22 cellular contexts compared by ENCODE assay signal in genomic region chr1:6688757-6689156, GRCh38. TPM values are rescaled to one million over a fixed set of nuclear protein-coding genes. Genes with fewer than 3 reads are reported as not detected.
DNase-seq lines count a peak whose midpoint lies in the region; ATAC-seq and TF ChIP-seq lines count a peak whose summit lies in the region.
"Had no signal": no experiment of that assay in that cellular context is flagged by ENCODE, and none has a peak within 500 bp of the region (broad histone marks: within the 10 kb centered on the region; RNA-seq: fewer than 3 reads in every experiment).

No MANE protein-coding gene starts in this region.

- peak; percentile 48 for DNase-seq in ELR (ENCODE audit: low read depth)
- DNase-seq in MG63, result peak; percentile 19
- no peak for DNase-seq in adrenal gland
- DNase-seq in iris pigment epithelial cell (ENCODE audit: low read depth), result peak; percentile 79
- DNase-seq in SIG-M5 treated with dmso at 0.1 percent for 504 hours (lab: John Stamatoyannopoulos, UW; ENCODE audit: unreplicated experiment), result no peak
- DNase-seq: activated naive CD8-positive, alpha-beta T cell treated with anti-CD3 and anti-CD28 coated beads, Interleukin-2, amount 50 U/mL, for 24 hours; caudate nucleus; CD4-positive, alpha-beta memory T cell; effector CD4-positive, alpha-beta T cell; head of caudate nucleus; left ventricle myocardium superior; NCI-H187 treated with DMSO at 0.1 percent for 48 hours; NCI-H345; NK-92 treated with Interleukin-12 subunit alpha and Interleukin-12 subunit beta, amount 100 ng/mL, for 24 hours; stimulated activated CD4-positive, alpha-beta T cell treated with anti-CD3 and anti-CD28 coated beads, Interleukin-1b, Interleukin-23, amount 100 ng/mL, for 48 hours; stomach; SW 1271; upper lobe of left lung had no signal

- H3K9me3 ChIP-seq in MG63 (no peaks in the 10 kb centered on the region), adrenal gland (replicated peaks in 1 of 3) (no peaks in the 10 kb centered on the region)
- H3K9me3 ChIP-seq: stomach, upper lobe of left lung had no signal

- TF ChIP-seq POLR2A in adrenal gland (IDR thresholded peaks at IDR 0.05), result no peak

- intact Hi-C loops in adrenal gland (cut with DNase I), result no loop called here

- ATAC-seq in GM18907 (IDR thresholded peaks at IDR 0.05; ENCODE audit: unreplicated experiment) (no peak), HG03520 (IDR thresholded peaks at IDR 0.05; ENCODE audit: unreplicated experiment) (no peak), esophagus mucosa (no peak)
- ATAC-seq: activated naive CD8-positive, alpha-beta T cell treated with anti-CD3 and anti-CD28 coated beads, Interleukin-2, amount 50 U/mL, for 24 hours; left ventricle myocardium superior had no signal

- no peak for TF ChIP-seq CTCF in adrenal gland (IDR thresholded peaks at IDR 0.05)

- no peak overlapping the region for H3K4me3 ChIP-seq in MG63
- H3K4me3 ChIP-seq in adrenal gland, result no peak overlapping the region
- H3K4me3 ChIP-seq: stomach, upper lobe of left lung had no signal

- peak overlapping the region in 3 of 5 donors; percentile 18 to 71 (median 32) for H3K27ac ChIP-seq in adrenal gland
- H3K27ac ChIP-seq: RWPE1, stomach, upper lobe of left lung had no signal

- peaks cover 17 to 39% of the 10 kb centered on the region in 2 donors for H3K4me1 ChIP-seq in adrenal gland (replicated peaks in 1 of 2)
- H3K4me1 ChIP-seq: upper lobe of left lung had no signal

- H3K27me3 ChIP-seq in MG63, result no peaks in the 10 kb centered on the region
- H3K27me3 ChIP-seq in adrenal gland, result no peaks in the 10 kb centered on the region
- H3K27me3 ChIP-seq: stomach, upper lobe of left lung had no signal

- WGBS in adrenal gland, 4 donors, result 50 to 68% (median 55%) methylated on average over 5 of the region's 5 CpGs

- peaks cover 22% of the 10 kb centered on the region for H3K36me3 ChIP-seq in MG63
- H3K36me3 ChIP-seq in adrenal gland (replicated peaks in 1 of 2), result no peaks in the 10 kb centered on the region
- H3K36me3 ChIP-seq: upper lobe of left lung had no signal

RNA-seq across cellular contexts. Expression of gene DNAJC11, which starts 12.9 kb away (rescaled TPM):
- total RNA-seq in MG63 (2014; rRNA removed; shearing (Covaris generic); ENCODE audit: low replicate concordance), result 66.4 and 71.8 TPM in 2 replicates
- total RNA-seq in adrenal gland, result 10 to 100 TPM; 29.2 to 82.0 (median 62.3) TPM
- polyA plus RNA-seq in adrenal gland, result 100 to 1,000 TPM in 1 of 3 donors, 10 to 100 TPM in 2; 52.3 to 125 (median 65.6) TPM
- total RNA-seq in esophagus mucosa, result 41.5 TPM

Comparison
In these comparisons a context has a peak if more than half of its experiments do, and no peak if none do; other contexts are left out.
1. DNase-seq: peak in ELR (single experiment), MG63 (single experiment) and iris pigment epithelial cell (single experiment); none in adrenal gland (0 of 7) and SIG-M5 treated with dmso at 0.1 percent for 504 hours (single experiment).